ENCODE assay signal across 11 cellular contexts in the genomic region with DNA sequence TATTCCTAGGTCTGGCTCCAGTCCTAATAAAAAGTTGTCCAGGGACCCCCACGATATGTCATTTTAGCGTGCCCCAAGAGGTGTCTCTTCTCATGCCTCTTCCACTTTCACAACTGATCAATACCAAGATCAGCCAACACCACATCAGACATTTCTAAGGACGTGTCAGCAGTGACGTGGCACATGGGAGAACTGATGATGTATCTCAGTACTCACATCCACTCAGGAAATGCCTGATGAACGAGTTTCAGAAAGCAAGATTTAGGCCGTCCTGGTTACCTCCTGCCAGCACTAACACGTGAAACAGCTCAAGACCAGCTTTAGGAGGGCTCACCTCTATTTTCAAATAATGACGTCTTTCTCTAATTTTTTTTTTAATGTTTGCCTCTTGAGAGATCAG. TPM values are rescaled to one million over a fixed set of nuclear protein-coding genes. Genes with fewer than 3 reads are reported as not detected.
A peak's percentile ranks its signal among the peaks of the same experiment; 100 is the strongest.
DNase-seq lines count a peak whose midpoint lies in the region; ATAC-seq and TF ChIP-seq lines count a peak whose summit lies in the region.
"Had no signal": no experiment of that assay in that cellular context is flagged by ENCODE, and none has a peak within 500 bp of the region (broad histone marks: within the 10 kb centered on the region; RNA-seq: fewer than 3 reads in every experiment).

No MANE protein-coding gene starts in this region.

- WGBS in mesenchymal stem cell, result 65% methylated on average over 8 of the region's 8 CpGs
- 45 to 63% methylated on average over 8 of the region's 8 CpGs for WGBS in upper lobe of left lung, 2 donors

- H3K36me3 ChIP-seq in mesenchymal stem cell (ENCODE audit: control insufficient read depth in 1 of 2, insufficient read depth in 2 of 2, low read depth in 1 of 2, low read length in 2 of 2) (peaks cover 0 to 3% of the 10 kb centered on the region in 2 experiments), upper lobe of left lung (no peaks in the 10 kb centered on the region)
- H3K36me3 ChIP-seq: esophagus muscularis mucosa had no signal

- no peak for TF ChIP-seq EP300 in upper lobe of left lung (IDR thresholded peaks at IDR 0.05)

- H3K4me3 Mint-ChIP-seq in activated T-cell treated with anti-CD3 and anti-CD28 coated beads, Interleukin-2, amount 50 U/mL, for 24 hours, result peak overlapping the region; percentile 27

- H3K9me3 ChIP-seq in mesenchymal stem cell (ENCODE audit: control insufficient read depth, low read length) (no peaks in the 10 kb centered on the region), upper lobe of left lung (no peaks in the 10 kb centered on the region)
- H3K9me3 ChIP-seq: esophagus muscularis mucosa had no signal

- DNase-seq in activated CD4-positive, CD25-positive, alpha-beta regulatory T cell treated with anti-CD3 and anti-CD28 coated beads, Interleukin-2, amount 50 U/mL, for 16 hours (ENCODE audit: low read depth, low spot score), result peak; percentile 27
- no peak for DNase-seq in activated CD4-positive, CD25-positive, alpha-beta regulatory T cell treated with anti-CD3 and anti-CD28 coated beads, Interleukin-2, amount 50 U/mL, for 72 hours
- peak; percentile 67 for DNase-seq in activated T-cell treated with anti-CD3 and anti-CD28 coated beads, Interleukin-2, amount 50 U/mL, for 24 hours
- DNase-seq in mesenchymal stem cell (no peak), upper lobe of left lung (no peak)
- peak; percentile 64 for DNase-seq in stimulated activated naive CD4-positive, alpha-beta T cell treated with Interleukin-2 at 50 U/mL for 16 hours (lab: John Stamatoyannopoulos, UW)
- DNase-seq: 8988T, NCI-H2081 treated with DMSO at 0.1 percent for 48 hours had no signal

- peak overlapping the region; percentile 96 for H3K27ac Mint-ChIP-seq in activated T-cell treated with anti-CD3 and anti-CD28 coated beads, Interleukin-2, amount 50 U/mL, for 24 hours

- peaks cover 16% of the 10 kb centered on the region for H3K36me3 Mint-ChIP-seq in activated T-cell treated with anti-CD3 and anti-CD28 coated beads, Interleukin-2, amount 50 U/mL, for 24 hours (ENCODE audit: low read depth)

- no peaks in the 10 kb centered on the region for H3K27me3 ChIP-seq in mesenchymal stem cell (ENCODE audit: control insufficient read depth in 1 of 2, insufficient read depth in 1 of 2, low read length in 2 of 2)
- no peaks in the 10 kb centered on the region for H3K27me3 ChIP-seq in upper lobe of left lung
- H3K27me3 ChIP-seq: esophagus muscularis mucosa had no signal

- H4K8ac ChIP-seq in mesenchymal stem cell (ENCODE audit: low read length), result peak overlapping the region; percentile 7

- no peak overlapping the region for H2AK5ac ChIP-seq in mesenchymal stem cell (ENCODE audit: low read length, severe bottlenecking)

- ATAC-seq in HG03097 (IDR thresholded peaks at IDR 0.05; ENCODE audit: low FRiP score, unreplicated experiment) (no peak), HG02884 (IDR thresholded peaks at IDR 0.05; ENCODE audit: unreplicated experiment) (no peak), upper lobe of left lung (ENCODE audit: low FRiP score in 2 of 2) (no peak)

- no peak overlapping the region for H3K23ac ChIP-seq in mesenchymal stem cell (ENCODE audit: low read length in 2 of 2)

- H3K18ac ChIP-seq in mesenchymal stem cell (ENCODE audit: low read depth in 1 of 2, low read length in 2 of 2), result no peak overlapping the region

- H3K4me1 ChIP-seq in mesenchymal stem cell (ENCODE audit: control insufficient read depth, insufficient read depth, low read depth, low read length) (peaks cover 4% of the 10 kb centered on the region), upper lobe of left lung (peaks cover 25 to 46% (median 41%) of the 10 kb centered on the region in 4 donors)

- no peaks in the 10 kb centered on the region for H3K9me3 Mint-ChIP-seq in activated T-cell treated with anti-CD3 and anti-CD28 coated beads, Interleukin-2, amount 50 U/mL, for 24 hours

- no peak overlapping the region for H2BK5ac ChIP-seq in mesenchymal stem cell (ENCODE audit: low read depth, low read length, poor library complexity, severe bottlenecking)

- H3K4me1 Mint-ChIP-seq in activated T-cell treated with anti-CD3 and anti-CD28 coated beads, Interleukin-2, amount 50 U/mL, for 24 hours (ENCODE audit: low read depth), result peaks cover 80% of the 10 kb centered on the region

- H3K4me3 ChIP-seq in mesenchymal stem cell (ENCODE audit: insufficient read depth in 1 of 2, low read depth in 1 of 2, low read length in 2 of 2), result no peak overlapping the region
- H3K4me3 ChIP-seq in upper lobe of left lung, result no peak overlapping the region
- H3K4me3 ChIP-seq: esophagus muscularis mucosa had no signal

- no peak overlapping the region for H2BK120ac ChIP-seq in mesenchymal stem cell (ENCODE audit: low read depth, low read length)

- no peak overlapping the region for H3K4me2 ChIP-seq in mesenchymal stem cell (ENCODE audit: low read length, poor library complexity, severe bottlenecking)

- no peak overlapping the region for H2BK12ac ChIP-seq in mesenchymal stem cell (ENCODE audit: low read length in 2 of 2)

- no peak for TF ChIP-seq CTCF in upper lobe of left lung (IDR thresholded peaks at IDR 0.05)

- peaks cover 2% of the 10 kb centered on the region for H3K79me1 ChIP-seq in mesenchymal stem cell (replicated peaks; ENCODE audit: low read length, poor library complexity, severe bottlenecking)

- no peak overlapping the region for H2BK15ac ChIP-seq in mesenchymal stem cell (ENCODE audit: low read depth, poor library complexity, severe bottlenecking)

- H3K9ac ChIP-seq in mesenchymal stem cell (ENCODE audit: low read length), result no peak overlapping the region

- H3K27ac ChIP-seq in mesenchymal stem cell (ENCODE audit: low read length, poor library complexity, severe bottlenecking), result no peak overlapping the region
- no peak overlapping the region for H3K27ac ChIP-seq in upper lobe of left lung
- H3K27ac ChIP-seq: esophagus muscularis mucosa had no signal

- no peak overlapping the region for H3K4ac ChIP-seq in mesenchymal stem cell (ENCODE audit: low read depth in 1 of 2, low read length in 2 of 2)

- H3K27me3 Mint-ChIP-seq in activated T-cell treated with anti-CD3 and anti-CD28 coated beads, Interleukin-2, amount 50 U/mL, for 24 hours, result no peaks in the 10 kb centered on the region

- no peak overlapping the region for H4K91ac ChIP-seq in mesenchymal stem cell (ENCODE audit: low read length)

- no peak overlapping the region for H3K14ac ChIP-seq in mesenchymal stem cell (ENCODE audit: low read length in 2 of 2)

- TF ChIP-seq POLR2A in upper lobe of left lung (IDR thresholded peaks at IDR 0.05), result no peak

- no peak overlapping the region for H2AFZ ChIP-seq in mesenchymal stem cell (ENCODE audit: low read depth, low read length)

RNA-seq across cellular contexts. Expression of gene VGLL4, which starts 19.6 kb away (rescaled TPM):
- polyA plus RNA-seq in mesenchymal stem cell (2013, experiment 1 of 2), result 73.9 TPM
- 71.8 TPM for polyA plus RNA-seq in mesenchymal stem cell (2013, experiment 2 of 2)
- total RNA-seq in upper lobe of left lung, result 10 to 100 TPM; 46.5 to 93.6 (median 60.1) TPM

Comparison
In these comparisons a context has a peak if more than half of its experiments do, and no peak if none do; other contexts are left out.
1. DNase-seq: peak in activated CD4-positive, CD25-positive, alpha-beta regulatory T cell treated with anti-CD3 and anti-CD28 coated beads, Interleukin-2, amount 50 U/mL, for 16 hours (single experiment), activated T-cell treated with anti-CD3 and anti-CD28 coated beads, Interleukin-2, amount 50 U/mL, for 24 hours (single experiment) and stimulated activated naive CD4-positive, alpha-beta T cell treated with Interleukin-2 at 50 U/mL for 16 hours (single experiment); none in activated CD4-positive, CD25-positive, alpha-beta regulatory T cell treated with anti-CD3 and anti-CD28 coated beads, Interleukin-2, amount 50 U/mL, for 72 hours (single experiment), mesenchymal stem cell (single experiment) and upper lobe of left lung (0 of 2).